ENCODE assay signal across 14 cellular contexts in genomic region chr21:41622831-41623548, GRCh38.
DNase-seq lines count a peak whose midpoint lies in the region; ATAC-seq and TF ChIP-seq lines count a peak whose summit lies in the region.
"Had no signal": no experiment of that assay in that cellular context is flagged by ENCODE, and none has a peak within 500 bp of the region (broad histone marks: within the 10 kb centered on the region; RNA-seq: fewer than 3 reads in every experiment).

No MANE protein-coding gene starts in this region.

- H3K27me3 Mint-ChIP-seq in natural killer cell treated with Interleukin-12 subunit alpha and Interleukin-12 subunit beta and Interleukin-15 and Interleukin-18, amount 100 ng/mL, for 72 hours: peaks cover 15 to 56% of the 10 kb centered on the region in 2 donors
- H3K27me3 Mint-ChIP-seq in natural killer cell (ENCODE audit: low read depth in 2 of 2): peaks cover 19 to 28% of the 10 kb centered on the region in 2 donors
- H3K27me3 Mint-ChIP-seq in stimulated activated naive CD8-positive, alpha-beta T cell treated with anti-CD3 and anti-CD28 coated beads, Interleukin-15, amount 100 ng/mL, for 72 hours: peaks cover 45% of the 10 kb centered on the region

- H3K4me1 ChIP-seq in left lung: no peaks in the 10 kb centered on the region

- H3K27me3 ChIP-seq in left lung (peaks cover 0 to 21% of the 10 kb centered on the region in 2 donors), H7 (ENCODE audit: control insufficient read depth, insufficient read depth, low read length) (no peaks in the 10 kb centered on the region)
- H3K27me3 ChIP-seq: Peyer's patch had no signal

- no peaks in the 10 kb centered on the region for H3K36me3 ChIP-seq in left lung
- no peaks in the 10 kb centered on the region for H3K36me3 ChIP-seq in H7 (replicated peaks; ENCODE audit: control insufficient read depth, insufficient read depth, low read length)
- H3K36me3 ChIP-seq: Peyer's patch had no signal

- no peaks in the 10 kb centered on the region for H3K4me1 Mint-ChIP-seq in natural killer cell treated with Interleukin-12 subunit alpha and Interleukin-12 subunit beta and Interleukin-15 and Interleukin-18, amount 100 ng/mL, for 72 hours (ENCODE audit: low read depth in 2 of 2)
- no peaks in the 10 kb centered on the region for H3K4me1 Mint-ChIP-seq in natural killer cell
- H3K4me1 Mint-ChIP-seq in stimulated activated naive CD8-positive, alpha-beta T cell treated with anti-CD3 and anti-CD28 coated beads, Interleukin-15, amount 100 ng/mL, for 72 hours: peaks cover 5% of the 10 kb centered on the region
- H3K4me1 Mint-ChIP-seq: CD4-positive, alpha-beta memory T cell had no signal

- no peak overlapping the region for H3K4me3 Mint-ChIP-seq in natural killer cell treated with Interleukin-12 subunit alpha and Interleukin-12 subunit beta and Interleukin-15 and Interleukin-18, amount 100 ng/mL, for 72 hours
- no peak overlapping the region for H3K4me3 Mint-ChIP-seq in natural killer cell
- no peak overlapping the region for H3K4me3 Mint-ChIP-seq in stimulated activated naive CD8-positive, alpha-beta T cell treated with anti-CD3 and anti-CD28 coated beads, Interleukin-15, amount 100 ng/mL, for 72 hours
- H3K4me3 Mint-ChIP-seq: CD4-positive, alpha-beta memory T cell had no signal

- ATAC-seq in natural killer cell treated with Interleukin-12 subunit alpha and Interleukin-12 subunit beta and Interleukin-15 and Interleukin-18, amount 100 ng/mL, for 72 hours: peak; percentile 46 to 58
- ATAC-seq in natural killer cell (no peak), left lung (no peak)
- ATAC-seq in stimulated activated naive CD8-positive, alpha-beta T cell treated with anti-CD3 and anti-CD28 coated beads, Interleukin-15, amount 100 ng/mL, for 72 hours: peak; percentile 75
- ATAC-seq: left ventricle myocardium superior had no signal

- H3K4me3 ChIP-seq in left lung (no peak overlapping the region), H7 (ENCODE audit: insufficient read depth, low read depth, low read length) (no peak overlapping the region)
- H3K4me3 ChIP-seq: dorsolateral prefrontal cortex, Peyer's patch had no signal

- H3K36me3 Mint-ChIP-seq in natural killer cell treated with Interleukin-12 subunit alpha and Interleukin-12 subunit beta and Interleukin-15 and Interleukin-18, amount 100 ng/mL, for 72 hours: no peaks in the 10 kb centered on the region
- H3K36me3 Mint-ChIP-seq in natural killer cell: no peaks in the 10 kb centered on the region
- H3K36me3 Mint-ChIP-seq: CD4-positive, alpha-beta memory T cell had no signal

- no peak overlapping the region for H3K27ac ChIP-seq in left lung
- H3K27ac ChIP-seq: dorsolateral prefrontal cortex, Peyer's patch had no signal

- no peaks in the 10 kb centered on the region for H3K9me3 Mint-ChIP-seq in natural killer cell treated with Interleukin-12 subunit alpha and Interleukin-12 subunit beta and Interleukin-15 and Interleukin-18, amount 100 ng/mL, for 72 hours
- no peaks in the 10 kb centered on the region for H3K9me3 Mint-ChIP-seq in natural killer cell
- no peaks in the 10 kb centered on the region for H3K9me3 Mint-ChIP-seq in stimulated activated naive CD8-positive, alpha-beta T cell treated with anti-CD3 and anti-CD28 coated beads, Interleukin-15, amount 100 ng/mL, for 72 hours

- no peak overlapping the region for H3K27ac Mint-ChIP-seq in natural killer cell treated with Interleukin-12 subunit alpha and Interleukin-12 subunit beta and Interleukin-15 and Interleukin-18, amount 100 ng/mL, for 72 hours
- no peak overlapping the region for H3K27ac Mint-ChIP-seq in natural killer cell
- H3K27ac Mint-ChIP-seq in stimulated activated naive CD8-positive, alpha-beta T cell treated with anti-CD3 and anti-CD28 coated beads, Interleukin-15, amount 100 ng/mL, for 72 hours: no peak overlapping the region
- H3K27ac Mint-ChIP-seq: CD4-positive, alpha-beta memory T cell had no signal

- DNase-seq in natural killer cell treated with Interleukin-12 subunit alpha and Interleukin-12 subunit beta and Interleukin-15 and Interleukin-18, amount 100 ng/mL, for 72 hours (ENCODE audit: low spot score): peak; percentile 57
- no peak for DNase-seq in natural killer cell
- DNase-seq in activated T-cell treated with anti-CD3 and anti-CD28 coated beads, Interleukin-2, amount 50 U/mL, for 48 hours: peak; percentile 66 to 77
- DNase-seq in lung microvascular endothelial cell (ENCODE audit: low read depth in 2 of 2): peak; percentile 20 to 49
- peak; percentile 10 to 31 for DNase-seq in stimulated activated naive CD8-positive, alpha-beta T cell treated with anti-CD3 and anti-CD28 coated beads, Interleukin-15, amount 100 ng/mL, for 72 hours
- DNase-seq in left lung: no peak
- no peak for DNase-seq in H7
- DNase-seq in NCI-H1105 (lab: John Stamatoyannopoulos, UW): no peak
- DNase-seq: CD4-positive, alpha-beta memory T cell; dorsolateral prefrontal cortex; left ventricle myocardium superior; MV-4-11; NCI-H345; Peyer's patch had no signal

- peaks cover 0 to 2% of the 10 kb centered on the region in 2 donors for H3K9me3 ChIP-seq in left lung
- H3K9me3 ChIP-seq: Peyer's patch had no signal

- intact Hi-C loops in natural killer cell (cut with micrococcal nuclease) (no loop called here), left lung (cut with DNase I) (no loop called here)

- TF ChIP-seq CTCF in natural killer cell (IDR thresholded peaks at IDR 0.05) (no peak), left lung (IDR thresholded peaks at IDR 0.05) (no peak)

Comparison
In these comparisons a context has a peak if more than half of its experiments do, and no peak if none do; other contexts are left out.
1. ATAC-seq: peak in natural killer cell treated with Interleukin-12 subunit alpha and Interleukin-12 subunit beta and Interleukin-15 and Interleukin-18, amount 100 ng/mL, for 72 hours (2 of 2) and stimulated activated naive CD8-positive, alpha-beta T cell treated with anti-CD3 and anti-CD28 coated beads, Interleukin-15, amount 100 ng/mL, for 72 hours (single experiment); none in natural killer cell (0 of 3) and left lung (single experiment).
2. DNase-seq: peak in natural killer cell treated with Interleukin-12 subunit alpha and Interleukin-12 subunit beta and Interleukin-15 and Interleukin-18, amount 100 ng/mL, for 72 hours (single experiment), activated T-cell treated with anti-CD3 and anti-CD28 coated beads, Interleukin-2, amount 50 U/mL, for 48 hours (2 of 2), lung microvascular endothelial cell (2 of 2) and stimulated activated naive CD8-positive, alpha-beta T cell treated with anti-CD3 and anti-CD28 coated beads, Interleukin-15, amount 100 ng/mL, for 72 hours (2 of 2); none in natural killer cell (single experiment), left lung (0 of 2), H7 (single experiment) and NCI-H1105 (single experiment).